Comparison of ENCODE assay signal across 19 cellular contexts in genomic region chr6:168971549-168971948, GRCh38.
A peak's percentile ranks its signal among the peaks of the same experiment; 100 is the strongest.
DNase-seq lines count a peak whose midpoint lies in the region; ATAC-seq and TF ChIP-seq lines count a peak whose summit lies in the region.
"Had no signal": no experiment of that assay in that cellular context is flagged by ENCODE, and none has a peak within 500 bp of the region (broad histone marks: within the 10 kb centered on the region; RNA-seq: fewer than 3 reads in every experiment).

No MANE protein-coding gene starts in this region.

- peak overlapping the region; percentile 50 for H3K27ac ChIP-seq in parathyroid adenoma
- H3K27ac ChIP-seq in sigmoid colon = no peak overlapping the region
- H3K27ac ChIP-seq: BLaER1, C4-2B had no signal

- no peak overlapping the region for H3K4me2 ChIP-seq in parathyroid adenoma (ENCODE audit: low read length)
- H3K4me2 ChIP-seq: BLaER1 had no signal

- no peaks in the 10 kb centered on the region for H3K9me3 ChIP-seq in adipocyte (ENCODE audit: control insufficient read depth, low read length)
- H3K9me3 ChIP-seq in parathyroid adenoma (ENCODE audit: control insufficient read depth, low read length) = no peaks in the 10 kb centered on the region
- H3K9me3 ChIP-seq in sigmoid colon = no peaks in the 10 kb centered on the region
- H3K9me3 ChIP-seq: BLaER1, Caco-2, HAP-1 had no signal

- TF ChIP-seq CTCF in parathyroid adenoma (IDR thresholded peaks at IDR 0.05) = no peak
- TF ChIP-seq CTCF in sigmoid colon (IDR thresholded peaks at IDR 0.05) = no peak

- WGBS in sigmoid colon, 2 donors = 82 to 85% methylated on average over 4 of the region's 4 CpGs

- H3K9ac ChIP-seq in adipocyte (ENCODE audit: low read length) (peak overlapping the region; percentile 25), parathyroid adenoma (no peak overlapping the region)
- H3K9ac ChIP-seq: BLaER1 had no signal

- H2AFZ ChIP-seq in parathyroid adenoma = peak overlapping the region; percentile 71

- H3K4me1 ChIP-seq in adipocyte (ENCODE audit: control insufficient read depth, insufficient read depth, low read length) (peaks cover 42% of the 10 kb centered on the region), parathyroid adenoma (peaks cover 33% of the 10 kb centered on the region), sigmoid colon (peaks cover 0 to 21% (median 5%) of the 10 kb centered on the region in 4 donors)
- H3K4me1 ChIP-seq: Caco-2, HAP-1 had no signal

- no peak for ATAC-seq in activated CD8-positive, alpha-beta T cell treated with anti-CD3 and anti-CD28 coated beads, Interleukin-2, amount 10 ng/mL, durations not matched to agents 7 days and 5 days
- ATAC-seq: CD8-positive, alpha-beta T cell; GM12878 had no signal

- no peaks in the 10 kb centered on the region for H3K4me1 Mint-ChIP-seq in activated CD8-positive, alpha-beta T cell treated with anti-CD3 and anti-CD28 coated beads, Interleukin-2, amount 10 ng/mL, durations not matched to agents 7 days and 5 days (ENCODE audit: low read depth)
- H3K4me1 Mint-ChIP-seq: B cell; CD4-positive, CD25-positive, alpha-beta regulatory T cell had no signal

- no peak overlapping the region for H3K4me3 Mint-ChIP-seq in activated CD8-positive, alpha-beta T cell treated with anti-CD3 and anti-CD28 coated beads, Interleukin-2, amount 10 ng/mL, durations not matched to agents 7 days and 5 days
- H3K4me3 Mint-ChIP-seq: B cell; CD4-positive, CD25-positive, alpha-beta regulatory T cell; CD8-positive, alpha-beta T cell; HFFc6 had no signal

- POLR2A ChIA-PET in activated CD8-positive, alpha-beta T cell treated with anti-CD3 and anti-CD28 coated beads, Interleukin-2, amount 10 ng/mL, durations not matched to agents 7 days and 5 days (lab: Charles Lee) = no interaction called here

- H3K36me3 ChIP-seq in adipocyte (ENCODE audit: control insufficient read depth, insufficient read depth, low read length, severe bottlenecking) = no peaks in the 10 kb centered on the region
- H3K36me3 ChIP-seq in parathyroid adenoma (ENCODE audit: control insufficient read depth, insufficient read depth, low read length) = no peaks in the 10 kb centered on the region
- H3K36me3 ChIP-seq in sigmoid colon = no peaks in the 10 kb centered on the region
- H3K36me3 ChIP-seq: BLaER1, HAP-1 had no signal

- H3K27ac Mint-ChIP-seq in activated CD8-positive, alpha-beta T cell treated with anti-CD3 and anti-CD28 coated beads, Interleukin-2, amount 10 ng/mL, durations not matched to agents 7 days and 5 days = no peak overlapping the region
- H3K27ac Mint-ChIP-seq: B cell; CD4-positive, CD25-positive, alpha-beta regulatory T cell; CD8-positive, alpha-beta T cell; HFFc6 had no signal

- no peaks in the 10 kb centered on the region for H3K36me3 Mint-ChIP-seq in activated CD8-positive, alpha-beta T cell treated with anti-CD3 and anti-CD28 coated beads, Interleukin-2, amount 10 ng/mL, durations not matched to agents 7 days and 5 days (ENCODE audit: low read depth)
- H3K36me3 Mint-ChIP-seq: CD4-positive, CD25-positive, alpha-beta regulatory T cell; CD8-positive, alpha-beta T cell had no signal

- CTCF ChIA-PET in activated CD8-positive, alpha-beta T cell treated with anti-CD3 and anti-CD28 coated beads, Interleukin-2, amount 10 ng/mL, durations not matched to agents 7 days and 5 days (lab: Charles Lee) = no interaction called here

- H3K27me3 ChIP-seq in adipocyte (replicated peaks; ENCODE audit: control insufficient read depth, insufficient read depth, low read length) (no peaks in the 10 kb centered on the region), parathyroid adenoma (ENCODE audit: control insufficient read depth, insufficient read depth, low read length) (no peaks in the 10 kb centered on the region), sigmoid colon (no peaks in the 10 kb centered on the region)
- H3K27me3 ChIP-seq: BLaER1 had no signal

- no peak for TF ChIP-seq POLR2A in sigmoid colon (IDR thresholded peaks at IDR 0.05)

- DNase-seq in adipocyte (ENCODE audit: low read depth) (no peak), myocyte (ENCODE audit: low read depth) (peak; percentile 58), NCI-H2171 treated with DMSO at 0.1 percent for 48 hours (lab: John Stamatoyannopoulos, UW) (no peak), sigmoid colon (no peak), AG08396 (ENCODE audit: low spot score) (no peak)
- DNase-seq in activated CD8-positive, alpha-beta T cell treated with anti-CD3 and anti-CD28 coated beads, Interleukin-2, amount 10 ng/mL, durations not matched to agents 7 days and 5 days = no peak
- DNase-seq: Caco-2; CD4-positive, CD25-positive, alpha-beta regulatory T cell; CD8-positive, alpha-beta T cell; DMS153; DND-41; GOT3; HFFc6 had no signal

- intact Hi-C loops in sigmoid colon (cut with DNase I) = no loop called here

- H3K9me3 Mint-ChIP-seq in activated CD8-positive, alpha-beta T cell treated with anti-CD3 and anti-CD28 coated beads, Interleukin-2, amount 10 ng/mL, durations not matched to agents 7 days and 5 days (ENCODE audit: insufficient read depth) = no peaks in the 10 kb centered on the region
- H3K9me3 Mint-ChIP-seq: CD8-positive, alpha-beta T cell; HFFc6 had no signal

- TF ChIP-seq EP300 in sigmoid colon (IDR thresholded peaks at IDR 0.05) = no peak

- H3K79me2 ChIP-seq in parathyroid adenoma = no peaks in the 10 kb centered on the region

- H3K27me3 Mint-ChIP-seq in activated CD8-positive, alpha-beta T cell treated with anti-CD3 and anti-CD28 coated beads, Interleukin-2, amount 10 ng/mL, durations not matched to agents 7 days and 5 days (ENCODE audit: low read depth) = peaks cover 11% of the 10 kb centered on the region

- H3K4me3 ChIP-seq in adipocyte (ENCODE audit: low read length) (no peak overlapping the region), parathyroid adenoma (ENCODE audit: low read depth, low read length) (no peak overlapping the region), sigmoid colon (no peak overlapping the region)
- H3K4me3 ChIP-seq: BLaER1, GM12878, HAP-1 had no signal
